10 cellular contexts compared by ENCODE assay signal in genomic region chr10:97889461-97890265, GRCh38. TPM values are rescaled to one million over a fixed set of nuclear protein-coding genes. Genes with fewer than 3 reads are reported as not detected.
DNase-seq lines count a peak whose midpoint lies in the region; ATAC-seq, FAIRE-seq and TF ChIP-seq lines count a peak whose summit lies in the region.
"Had no signal": no experiment of that assay in that cellular context is flagged by ENCODE, and none has a peak within 500 bp of the region (broad histone marks: within the 10 kb centered on the region; RNA-seq: fewer than 3 reads in every experiment).

No MANE protein-coding gene starts in this region.

- no peaks in the 10 kb centered on the region for H3K27me3 ChIP-seq in HUES48 (ENCODE audit: control insufficient read depth, insufficient read depth, low read length)
- H3K27me3 ChIP-seq: adrenal gland had no signal

- TF ChIP-seq CTCF in AG09319 (IDR thresholded peaks at IDR 0.05; ENCODE audit: low read depth, low read length) (no peak), kidney (IDR thresholded peaks at IDR 0.05; ENCODE audit: borderline replicate concordance, extremely low read depth, insufficient read depth) (no peak)

- peaks cover 8% of the 10 kb centered on the region for H3K27me3 Mint-ChIP-seq in activated naive CD8-positive, alpha-beta T cell treated with anti-CD3 and anti-CD28 coated beads, Interleukin-2, amount 50 U/mL, for 24 hours

- no peaks in the 10 kb centered on the region for H3K36me3 Mint-ChIP-seq in activated naive CD8-positive, alpha-beta T cell treated with anti-CD3 and anti-CD28 coated beads, Interleukin-2, amount 50 U/mL, for 24 hours (ENCODE audit: low read depth)
- H3K36me3 Mint-ChIP-seq: memory B cell had no signal

- intact Hi-C loops in kidney (cut with DNase I) = no loop called here

- no peak overlapping the region for H3K4me3 ChIP-seq in HUES48 (ENCODE audit: low read depth, low read length)
- H3K4me3 ChIP-seq in kidney (ENCODE audit: low read length in 2 of 2) = no peak overlapping the region
- H3K4me3 ChIP-seq: adrenal gland had no signal

- H3K36me3 ChIP-seq in HUES48 (ENCODE audit: control insufficient read depth, insufficient read depth, low read length) (no peaks in the 10 kb centered on the region), kidney (ENCODE audit: control insufficient read depth in 1 of 2, insufficient read depth in 2 of 2, low read length in 2 of 2) (no peaks in the 10 kb centered on the region)
- H3K36me3 ChIP-seq: adrenal gland had no signal

- H3K27ac ChIP-seq in HUES48 (ENCODE audit: low read depth, low read length) (peak overlapping the region; percentile 63), kidney (ENCODE audit: low read depth in 2 of 2, low read length in 2 of 2) (peak overlapping the region in 1 of 2 donors; percentile 60)
- H3K27ac ChIP-seq: adrenal gland had no signal

- H3K27ac Mint-ChIP-seq in activated naive CD8-positive, alpha-beta T cell treated with anti-CD3 and anti-CD28 coated beads, Interleukin-2, amount 50 U/mL, for 24 hours = no peak overlapping the region
- H3K27ac Mint-ChIP-seq: memory B cell had no signal

- no peak overlapping the region for H3K4me3 Mint-ChIP-seq in activated naive CD8-positive, alpha-beta T cell treated with anti-CD3 and anti-CD28 coated beads, Interleukin-2, amount 50 U/mL, for 24 hours
- H3K4me3 Mint-ChIP-seq: memory B cell had no signal

- H3K9me3 ChIP-seq in HUES48 (ENCODE audit: control insufficient read depth, insufficient read depth, low read length) (no peaks in the 10 kb centered on the region), kidney (ENCODE audit: control insufficient read depth in 1 of 2, low read length in 2 of 2) (no peaks in the 10 kb centered on the region)
- H3K9me3 ChIP-seq: adrenal gland had no signal

- no peaks in the 10 kb centered on the region for H3K9me3 Mint-ChIP-seq in activated naive CD8-positive, alpha-beta T cell treated with anti-CD3 and anti-CD28 coated beads, Interleukin-2, amount 50 U/mL, for 24 hours
- H3K9me3 Mint-ChIP-seq: memory B cell had no signal

- H3K4me1 Mint-ChIP-seq in activated naive CD8-positive, alpha-beta T cell treated with anti-CD3 and anti-CD28 coated beads, Interleukin-2, amount 50 U/mL, for 24 hours = peaks cover 11% of the 10 kb centered on the region
- H3K4me1 Mint-ChIP-seq: memory B cell had no signal

- peak; percentile 4 for DNase-seq in AG09319 (ENCODE audit: extremely low read depth, low read depth)
- peak; percentile 33 for DNase-seq in activated naive CD8-positive, alpha-beta T cell treated with anti-CD3 and anti-CD28 coated beads, Interleukin-2, amount 50 U/mL, for 24 hours
- peak; percentile 96 for DNase-seq in kidney
- no peak for DNase-seq in CD1c-positive myeloid dendritic cell (ENCODE audit: extremely low spot score)
- no peak for DNase-seq in cerebellum (ENCODE audit: low spot score)

- peak; percentile 58 for ATAC-seq in activated naive CD8-positive, alpha-beta T cell treated with anti-CD3 and anti-CD28 coated beads, Interleukin-2, amount 50 U/mL, for 24 hours
- no peak for ATAC-seq in HG03025 (IDR thresholded peaks at IDR 0.05; ENCODE audit: low FRiP score, unreplicated experiment)
- no peak for ATAC-seq in HG03565 (IDR thresholded peaks at IDR 0.05; ENCODE audit: unreplicated experiment)

- peaks cover 16% of the 10 kb centered on the region for H3K4me1 ChIP-seq in HUES48 (ENCODE audit: control insufficient read depth, insufficient read depth, low read length)
- peaks cover 0 to 4% of the 10 kb centered on the region in 2 donors for H3K4me1 ChIP-seq in kidney (ENCODE audit: control insufficient read depth in 1 of 2, insufficient read depth in 1 of 2, low read depth in 1 of 2, low read length in 2 of 2)
- H3K4me1 ChIP-seq: adrenal gland had no signal

- no peak for FAIRE-seq in kidney (lab: Jason Lieb, UNC)

- H3K9ac ChIP-seq in HUES48 (ENCODE audit: low read depth, low read length) = 0 out of 2 replicates have a peak overlapping the region, but pooled peaks have one; percentile 36
- H3K9ac ChIP-seq in kidney (ENCODE audit: low read length in 2 of 2) = no peak overlapping the region

RNA-seq across cellular contexts. Expression of gene GOLGA7B, which starts 40.0 kb away (rescaled TPM):
- total RNA-seq in kidney = 0.50 TPM
- polyA plus RNA-seq in kidney (ENCODE audit: insufficient read depth, low read depth, low replicate concordance) = not detected
- 10.2 TPM for total RNA-seq in cerebellum

Comparison
In these comparisons a context has a peak if more than half of its experiments do, and no peak if none do; other contexts are left out.
1. DNase-seq: peak in AG09319 (single experiment), activated naive CD8-positive, alpha-beta T cell treated with anti-CD3 and anti-CD28 coated beads, Interleukin-2, amount 50 U/mL, for 24 hours (single experiment) and kidney (single experiment); none in CD1c-positive myeloid dendritic cell (single experiment) and cerebellum (single experiment).